ENCODE assay signal across 8 cellular contexts in the genomic region with DNA sequence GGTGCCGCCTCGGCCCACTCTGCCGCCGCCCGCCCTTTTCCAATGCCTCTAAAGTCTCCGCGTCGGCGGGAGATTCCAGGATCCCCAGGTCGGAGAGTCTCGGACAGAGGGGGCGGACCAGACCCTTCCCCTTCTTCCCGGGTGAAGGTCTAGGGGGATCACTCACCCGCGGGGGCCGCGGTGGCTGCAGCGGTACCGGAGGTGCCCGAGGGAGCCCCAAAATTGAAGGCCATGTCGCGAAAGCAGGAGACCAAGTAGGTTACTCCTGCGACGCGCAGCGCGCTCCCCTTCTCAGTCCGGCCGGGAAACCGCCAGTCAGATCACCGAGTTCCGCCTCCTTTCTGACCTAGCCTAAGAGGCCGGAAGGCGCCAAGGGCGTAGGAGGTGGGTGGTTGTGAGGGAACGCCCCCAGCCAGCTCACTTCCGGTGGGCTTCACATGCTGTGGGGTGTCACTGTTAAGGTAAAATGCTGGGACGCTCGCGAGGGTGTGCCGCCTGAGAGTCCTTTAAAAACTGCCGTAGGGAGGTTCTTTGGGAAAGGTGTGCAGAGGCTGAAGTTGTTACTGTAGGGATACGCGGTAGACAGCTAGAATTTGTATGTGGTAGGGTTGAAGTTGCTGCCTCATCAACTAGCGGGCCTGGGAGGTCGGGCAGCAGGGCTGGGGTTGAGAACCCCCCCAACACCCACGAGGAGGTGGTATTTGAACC. TPM values are rescaled to one million over a fixed set of nuclear protein-coding genes. Genes with fewer than 3 reads are reported as not detected.
DNase-seq lines count a peak whose midpoint lies in the region; ATAC-seq and TF ChIP-seq lines count a peak whose summit lies in the region.

NUP54 (minus strand) TSS at position 256 of the 708 bp plus-strand sequence; CDS start at position 233, 23 bp downstream.

- no peak for TF ChIP-seq CTCF in epithelial cell of esophagus (IDR thresholded peaks at IDR 0.05; ENCODE audit: insufficient read depth, low read depth, low read length, missing control alignments)

- H3K4me1 Mint-ChIP-seq in IgD-negative memory B cell: peaks cover 12 to 27% (median 18%) of the 10 kb centered on the region in 3 donors

- H3K4me3 ChIP-seq in epithelial cell of esophagus (ENCODE audit: low read length): peak within 1 kb of the TSS; percentile 89
- H3K4me3 ChIP-seq in mononuclear cell (ENCODE audit: low read length): peak within 1 kb of the TSS; percentile 87

- peaks cover 20% of the 10 kb centered on the region for H3K4me1 ChIP-seq in mononuclear cell (ENCODE audit: insufficient read depth, low read length)

- ATAC-seq in GM21529 (IDR thresholded peaks at IDR 0.05; ENCODE audit: unreplicated experiment): peak; percentile 98

- H3K9me3 ChIP-seq in mononuclear cell (ENCODE audit: low read depth, low read length): no peaks in the 10 kb centered on the region

- no peaks in the 10 kb centered on the region for H3K27me3 ChIP-seq in mononuclear cell (ENCODE audit: insufficient read depth, low read length)

- peak within 1 kb of the TSS; percentile 59 to 95 (median 94) for H3K27ac Mint-ChIP-seq in IgD-negative memory B cell

- H3K27me3 Mint-ChIP-seq in IgD-negative memory B cell: no peaks in the 10 kb centered on the region

- no peaks in the 10 kb centered on the region for H3K9me3 Mint-ChIP-seq in IgD-negative memory B cell

- peak within 1 kb of the TSS; percentile 94 to 99 (median 99) for H3K4me3 Mint-ChIP-seq in IgD-negative memory B cell

- peaks cover 8% of the 10 kb centered on the region for H3K36me3 Mint-ChIP-seq in IgD-negative memory B cell

- DNase-seq in DMS 273 treated with DMSO at 0.1 percent for 48 hours (lab: John Stamatoyannopoulos, UW) (peak; percentile 68), OCI-M2 (lab: John Stamatoyannopoulos, UW; ENCODE audit: unreplicated experiment) (peak; percentile 54), activated T-cell treated with anti-CD3 and anti-CD28 coated beads for 4 hours (peak; percentile 93), epithelial cell of esophagus (ENCODE audit: low read depth) (peak; percentile 97)
- DNase-seq in stimulated activated CD8-positive, alpha-beta memory T cell treated with anti-CD3 and anti-CD28 coated beads, Interleukin-4, amount 100 ng/mL, for 1 hour (ENCODE audit: low read depth in 2 of 2, low spot score in 1 of 2): peak; percentile 88 to 89

RNA-seq across cellular contexts. Expression of gene NUP54, which starts in this region (rescaled TPM):
- 34.8 TPM for polyA plus RNA-seq in IgD-negative memory B cell
- 82.9 TPM for total RNA-seq in mononuclear cell

Comparison
In these comparisons a context has a peak if more than half of its experiments do, and no peak if none do; other contexts are left out.
1. Peak in every context shown above with its lines: DNase-seq, ATAC-seq and H3K4me3 ChIP-seq.